7 cellular contexts compared by ENCODE assay signal in genomic region chr10:49948142-49948541, GRCh38. TPM values are rescaled to one million over a fixed set of nuclear protein-coding genes. Genes with fewer than 3 reads are reported as not detected.
DNase-seq lines count a peak whose midpoint lies in the region; ATAC-seq and TF ChIP-seq lines count a peak whose summit lies in the region.
"Not testable (repeated sequence)": the region's sequence is repeated elsewhere in the genome, so short reads cannot be mapped to it uniquely, and the experiment has no call there.

No MANE protein-coding gene starts in this region.

- WGBS in heart left ventricle, 4 donors: 86 to 98% (median 95%) methylated on average over 1 of the region's 2 CpGs

- H3K4me3 ChIP-seq in heart left ventricle: not testable (repeated sequence)

- not testable (repeated sequence) for TF ChIP-seq POLR2A in heart left ventricle (IDR thresholded peaks at IDR 0.05)

- peaks cover 0 to 42% (median 14%) of the 10 kb centered on the region in 9 donors for H3K36me3 ChIP-seq in heart left ventricle

- intact Hi-C loops in heart left ventricle (cut with DNase I): not testable (repeated sequence)

- peak overlapping the region in 1 of 12 donors; percentile 60 for H3K27ac ChIP-seq in heart left ventricle

- H3K27me3 ChIP-seq in heart left ventricle: not testable (repeated sequence)

- peak; percentile 59 for ATAC-seq in GM18861 (IDR thresholded peaks at IDR 0.05; ENCODE audit: unreplicated experiment)
- peak; percentile 85 for ATAC-seq in GM19395 (IDR thresholded peaks at IDR 0.05; ENCODE audit: unreplicated experiment)
- peak; percentile 77 for ATAC-seq in GM21717 (IDR thresholded peaks at IDR 0.05; ENCODE audit: unreplicated experiment)
- peak; percentile 82 for ATAC-seq in HG02798 (IDR thresholded peaks at IDR 0.05; ENCODE audit: poor library complexity, unreplicated experiment)
- peak; percentile 67 for ATAC-seq in HG03064 (IDR thresholded peaks at IDR 0.05; ENCODE audit: low read depth, unreplicated experiment)
- peak; percentile 90 for ATAC-seq in HG03442 (IDR thresholded peaks at IDR 0.05; ENCODE audit: unreplicated experiment)
- peak; percentile 26 to 51 (median 44) for ATAC-seq in heart left ventricle

- TF ChIP-seq CTCF in heart left ventricle (IDR thresholded peaks at IDR 0.05): not testable (repeated sequence)

- not testable (repeated sequence) for H3K4me1 ChIP-seq in heart left ventricle

- not testable (repeated sequence) for DNase-seq in heart left ventricle

- H3K9me3 ChIP-seq in heart left ventricle: not testable (repeated sequence)

RNA-seq across cellular contexts. Expression of gene TIMM23B, which starts 6.3 kb away (rescaled TPM):
- total RNA-seq in heart left ventricle: 10 to 100 TPM; 13.0 to 22.6 (median 17.6) TPM
- 10 to 100 TPM; 13.8 to 15.9 TPM for polyA plus RNA-seq in heart left ventricle

RNA-seq across cellular contexts. Expression of gene PARG, which starts 6.3 kb away (rescaled TPM):
- total RNA-seq in heart left ventricle: 10 to 100 TPM; 19.6 to 33.9 (median 26.7) TPM
- polyA plus RNA-seq in heart left ventricle: 10 to 100 TPM in 1 of 2 donors, 1 to 10 TPM in 1; 3.5 to 13.9 TPM

RNA-seq across cellular contexts. Expression of gene AGAP6, which starts 40.1 kb away (rescaled TPM):
- 1 to 10 TPM; 2.3 to 6.0 (median 3.7) TPM for total RNA-seq in heart left ventricle
- 1 to 10 TPM; 3.2 to 8.2 TPM for polyA plus RNA-seq in heart left ventricle
